Comparison of ENCODE assay signal across 15 cellular contexts in the genomic region with DNA sequence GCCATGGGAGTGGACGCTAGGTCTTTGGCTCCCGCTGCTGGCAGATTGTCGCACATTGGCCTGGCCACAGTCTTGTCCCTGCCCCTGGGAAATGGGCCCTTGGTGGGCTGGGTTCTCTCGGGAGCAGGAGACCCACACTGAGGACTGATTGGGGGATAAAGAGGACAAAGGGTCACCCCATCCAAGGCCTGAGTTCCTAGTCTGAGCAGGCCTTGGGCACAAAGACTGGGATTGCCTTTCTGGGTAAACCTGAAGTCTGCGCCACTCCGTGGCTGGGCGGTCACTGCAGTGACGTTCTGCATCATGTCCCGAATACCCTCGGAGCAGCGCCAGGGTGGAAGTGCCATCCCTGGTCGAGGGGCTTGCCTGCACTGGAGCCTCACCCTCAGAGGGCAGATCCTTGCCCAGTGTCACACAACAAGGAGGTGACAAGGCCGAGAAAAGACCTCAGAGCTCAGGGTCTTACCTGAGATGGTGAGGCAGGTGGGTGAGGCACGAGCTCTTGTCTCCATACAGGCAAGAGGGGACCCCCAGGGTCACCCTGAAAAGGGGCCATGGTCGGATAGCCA. TPM values are rescaled to one million over a fixed set of nuclear protein-coding genes. Genes with fewer than 3 reads are reported as not detected.
DNase-seq lines count a peak whose midpoint lies in the region; ATAC-seq and TF ChIP-seq lines count a peak whose summit lies in the region.
"Had no signal": no experiment of that assay in that cellular context is flagged by ENCODE, and none has a peak within 500 bp of the region (broad histone marks: within the 10 kb centered on the region; RNA-seq: fewer than 3 reads in every experiment).

No MANE protein-coding gene starts in this region.

- no peak for TF ChIP-seq EP300 in upper lobe of left lung (IDR thresholded peaks at IDR 0.05)

- H3K9me3 ChIP-seq in ascending aorta (no peaks in the 10 kb centered on the region), upper lobe of left lung (no peaks in the 10 kb centered on the region)
- H3K9me3 ChIP-seq: neutrophil, tibial nerve had no signal

- ATAC-seq in left lobe of liver: no peak
- ATAC-seq in upper lobe of left lung (ENCODE audit: low FRiP score in 2 of 2): no peak
- ATAC-seq in GM18909 (IDR thresholded peaks at IDR 0.05; ENCODE audit: poor library complexity, unreplicated experiment): no peak
- no peak for ATAC-seq in HG02759 (IDR thresholded peaks at IDR 0.05; ENCODE audit: unreplicated experiment)
- ATAC-seq: activated CD4-positive, CD25-positive, alpha-beta regulatory T cell treated with anti-CD3 and anti-CD28 coated beads, Interleukin-2, amount 50 U/mL, for 24 hours had no signal

- H3K4me3 ChIP-seq in ascending aorta (no peak overlapping the region), upper lobe of left lung (no peak overlapping the region)
- H3K4me3 ChIP-seq: tibial nerve had no signal

- TF ChIP-seq CTCF in ascending aorta (IDR thresholded peaks at IDR 0.05) (no peak), upper lobe of left lung (IDR thresholded peaks at IDR 0.05) (no peak)

- peak; percentile 14 to 15 for DNase-seq in activated T-cell treated with anti-CD3 and anti-CD28 coated beads, Interleukin-2, amount 50 U/mL, for 48 hours
- DNase-seq in activated T-cell treated with anti-CD3 and anti-CD28 coated beads for 4 hours: no peak
- DNase-seq in ascending aorta (ENCODE audit: low spot score in 2 of 2): peak in 1 of 2 donors; percentile 61
- peak; percentile 31 for DNase-seq in left lobe of liver (ENCODE audit: low spot score)
- peak; percentile 18 to 48 for DNase-seq in upper lobe of left lung
- no peak for DNase-seq in stimulated activated CD4-positive, alpha-beta T cell treated with anti-CD3 and anti-CD28 coated beads, Interleukin-4, amount 100 ng/mL, for 1 hour
- DNase-seq: NCI-H2171, SW 1271 had no signal

- H3K36me3 ChIP-seq in ascending aorta: peaks cover 60 to 62% of the 10 kb centered on the region in 2 donors
- peaks cover 0 to 41% (median 27%) of the 10 kb centered on the region in 4 donors for H3K36me3 ChIP-seq in upper lobe of left lung
- H3K36me3 ChIP-seq: neutrophil had no signal

- no peaks in the 10 kb centered on the region for H3K27me3 ChIP-seq in ascending aorta
- no peaks in the 10 kb centered on the region for H3K27me3 ChIP-seq in upper lobe of left lung
- H3K27me3 ChIP-seq: neutrophil, tibial nerve had no signal

- no peak for TF ChIP-seq POLR2A in upper lobe of left lung (IDR thresholded peaks at IDR 0.05)

- WGBS in upper lobe of left lung, 2 donors: 88 to 95% methylated on average over 15 of the region's 15 CpGs

- H3K27ac ChIP-seq in ascending aorta (peak overlapping the region; percentile 12 to 40), upper lobe of left lung (no peak overlapping the region)
- H3K27ac ChIP-seq: HL-60, neutrophil had no signal

- intact Hi-C loops in ascending aorta (cut with DNase I): loop anchor here (2.0 to 10.0 kb wide), 3 partner anchors 56 to 262 kb away; a partner anchor contains a TSS

- peaks cover 1 to 35% of the 10 kb centered on the region in 2 donors for H3K4me1 ChIP-seq in ascending aorta
- H3K4me1 ChIP-seq in upper lobe of left lung: peaks cover 0 to 15% (median 5%) of the 10 kb centered on the region in 4 donors

RNA-seq across cellular contexts. Expression of a gene that starts 36.1 kb away (rescaled TPM):
- total RNA-seq in ascending aorta (not detected), left lobe of liver (0.08 TPM), upper lobe of left lung (1 to 10 TPM; 3.2 to 9.4 (median 4.8) TPM)
- total RNA-seq: MCF 10A had no signal

RNA-seq across cellular contexts. Expression of a gene that starts 53.5 kb away (rescaled TPM):
- 56.8 TPM for total RNA-seq in ascending aorta
- total RNA-seq in left lobe of liver: 5.2 TPM
- total RNA-seq in upper lobe of left lung: 10 to 100 TPM in 5 of 6 donors, 1 to 10 TPM in 1; 2.1 to 60.9 (median 17.6) TPM

Comparison
In these comparisons a context has a peak if more than half of its experiments do, and no peak if none do; other contexts are left out.
1. DNase-seq: peak in activated T-cell treated with anti-CD3 and anti-CD28 coated beads, Interleukin-2, amount 50 U/mL, for 48 hours (2 of 2), left lobe of liver (single experiment) and upper lobe of left lung (2 of 2); none in activated T-cell treated with anti-CD3 and anti-CD28 coated beads for 4 hours (single experiment) and stimulated activated CD4-positive, alpha-beta T cell treated with anti-CD3 and anti-CD28 coated beads, Interleukin-4, amount 100 ng/mL, for 1 hour (single experiment).
2. H3K27ac ChIP-seq: peak in ascending aorta (2 of 2); none in upper lobe of left lung (0 of 4).